In genomic region chr19:58229255-58229639, GRCh38 we compare ENCODE assay signal across 8 cellular contexts. TPM values are rescaled to one million over a fixed set of nuclear protein-coding genes. Genes with fewer than 3 reads are reported as not detected.
DNase-seq lines count a peak whose midpoint lies in the region; ATAC-seq and TF ChIP-seq lines count a peak whose summit lies in the region.

No MANE protein-coding gene starts in this region.

- DNase-seq in AG08396 (ENCODE audit: low spot score) (peak; percentile 50), GM23338 (ENCODE audit: low spot score) (peak; percentile 71), WTC11 (ENCODE audit: low spot score) (peak; percentile 60), epithelial cell of proximal tubule (ENCODE audit: low read depth) (no peak), myocyte (ENCODE audit: low read depth) (peak; percentile 37), aorta (no peak), NCI-H1417 treated with DMSO at 0.1 percent for 48 hours (lab: John Stamatoyannopoulos, UW) (no peak)

- H3K27ac ChIP-seq in GM23338 (ENCODE audit: low read depth) (peak overlapping the region; percentile 91; the same call in 1 of the 2 replicates), aorta (ENCODE audit: low read depth in 1 of 2, low read length in 2 of 2) (no peak overlapping the region)

- peak; percentile 67 for ATAC-seq in GM23338
- peak; percentile 68 for ATAC-seq in WTC11
- no peak for ATAC-seq in aorta (ENCODE audit: low FRiP score)
- no peak for ATAC-seq in HG03097 (IDR thresholded peaks at IDR 0.05; ENCODE audit: low FRiP score, unreplicated experiment)

- H3K4me3 Mint-ChIP-seq in GM23338 (peak overlapping the region; percentile 81), WTC11 (peak overlapping the region; percentile 92)

- peaks cover 56% of the 10 kb centered on the region for H3K36me3 Mint-ChIP-seq in GM23338 (ENCODE audit: low read depth)
- peaks cover 46% of the 10 kb centered on the region for H3K36me3 Mint-ChIP-seq in WTC11

- CTCF ChIA-PET in WTC11 (lab: Charles Lee): interaction anchor here (0.9 to 2.2 kb wide), 7 partner anchors 8 to 285 kb away, joined by 3 to 12 read pairs (median 5); partner anchors contain the start of genes ZNF8 and ZSCAN22

- peaks cover 40% of the 10 kb centered on the region for H3K36me3 ChIP-seq in GM23338 (ENCODE audit: insufficient read depth)
- peaks cover 0 to 8% of the 10 kb centered on the region in 2 donors for H3K36me3 ChIP-seq in aorta (ENCODE audit: control insufficient read depth in 1 of 2, insufficient read depth in 2 of 2, low read length in 1 of 2)

- peak overlapping the region; percentile 92 for H3K4me3 ChIP-seq in GM23338
- peak overlapping the region; percentile 91 for H3K4me3 ChIP-seq in epithelial cell of proximal tubule (ENCODE audit: low read depth, low read length)
- H3K4me3 ChIP-seq in aorta (ENCODE audit: low read length in 2 of 2): peak overlapping the region; percentile 51 to 83

- peak; percentile 35 to 56; a peak in 3 of 4 replicates for TF ChIP-seq CTCF in GM23338 (conservative IDR thresholded peaks at IDR 0.05; ENCODE audit: low read depth in 2 of 2)
- TF ChIP-seq CTCF in WTC11 (IDR thresholded peaks at IDR 0.05): no peak
- peak; percentile 40 for TF ChIP-seq CTCF in epithelial cell of proximal tubule (conservative IDR thresholded peaks at IDR 0.05; ENCODE audit: low read depth, low read length)

- H3K27me3 ChIP-seq in GM23338 (ENCODE audit: insufficient read depth): no peaks in the 10 kb centered on the region
- H3K27me3 ChIP-seq in aorta (ENCODE audit: control insufficient read depth in 1 of 2, insufficient read depth in 2 of 2, low read length in 1 of 2): no peaks in the 10 kb centered on the region

- H3K27ac Mint-ChIP-seq in GM23338 (peak overlapping the region; percentile 97), WTC11 (peak overlapping the region; percentile 89)

- H4K20me1 ChIP-seq in GM23338 (replicated peaks; ENCODE audit: insufficient read depth): peaks cover 33% of the 10 kb centered on the region

- peaks cover 9% of the 10 kb centered on the region for H3K9me3 Mint-ChIP-seq in GM23338
- H3K9me3 Mint-ChIP-seq in WTC11: peaks cover 9% of the 10 kb centered on the region

- H3K4me2 ChIP-seq in GM23338: peak overlapping the region; percentile 99

- POLR2A ChIA-PET in WTC11 (lab: Charles Lee): interaction anchor here (1.2 to 2.4 kb wide), 4 partner anchors 25 to 49 kb away, joined by 4 to 13 read pairs (median 5); no protein-coding TSS in a partner anchor

- H3K4me1 Mint-ChIP-seq in GM23338 (peaks cover 17% of the 10 kb centered on the region), WTC11 (peaks cover 22% of the 10 kb centered on the region)

- peaks cover 13% of the 10 kb centered on the region for H3K9me3 ChIP-seq in aorta (ENCODE audit: control insufficient read depth, low read length)

- intact Hi-C loops in aorta (cut with DNase I): no loop called here

- peaks cover 49% of the 10 kb centered on the region for H3K79me2 ChIP-seq in GM23338 (replicated peaks; ENCODE audit: insufficient read depth)

- H3F3A ChIP-seq in GM23338 (replicated peaks; ENCODE audit: low read depth): peaks cover 14% of the 10 kb centered on the region; the same call in 1 of the 2 replicates

- H3K4me1 ChIP-seq in GM23338 (ENCODE audit: insufficient read depth) (peaks cover 12% of the 10 kb centered on the region), aorta (ENCODE audit: control insufficient read depth in 1 of 2, insufficient read depth in 2 of 2, low read length in 2 of 2) (no peaks in the 10 kb centered on the region)

- 0 out of 2 replicates have a peak, but pooled peaks cover 3% of the 10 kb centered on the region for H3K9me2 ChIP-seq in GM23338 (ENCODE audit: insufficient read depth)

- 4 to 10% methylated on average over 12 to 13 of the region's 13 CpGs for WGBS in aorta, 2 donors

- H2AFZ ChIP-seq in GM23338: no peak overlapping the region

- H3K27me3 Mint-ChIP-seq in GM23338 (ENCODE audit: insufficient read depth, low read depth, poor library complexity) (peaks cover 16% of the 10 kb centered on the region), WTC11 (ENCODE audit: low read depth) (peaks cover 4% of the 10 kb centered on the region; the same call in 1 of the 2 replicates)

TF ChIP-seq in GM23338, 12 proteins besides CTCF, POLR2A, EP300 and RAD21 (continues in another document):
- TF ChIP-seq ZNF331 (CRISPR knock-in tag; IDR thresholded peaks at IDR 0.05; ENCODE audit: low read depth) (no peak), EZH2 (IDR thresholded peaks at IDR 0.05; ENCODE audit: low read depth, unreplicated experiment) (no peak), STAT1 (IDR thresholded peaks at IDR 0.05; ENCODE audit: unreplicated experiment) (no peak), ETS1 (IDR thresholded peaks at IDR 0.05) (no peak), ZNF114 (CRISPR knock-in tag; IDR thresholded peaks at IDR 0.05) (no peak)

TF ChIP-seq in WTC11, 78 proteins besides CTCF, POLR2A, EP300 and RAD21:
- TF ChIP-seq JAZF1 (CRISPR knock-in tag; IDR thresholded peaks at IDR 0.05): no peak
- TF ChIP-seq ERG (CRISPR knock-in tag; IDR thresholded peaks at IDR 0.05): no peak

RNA-seq across cellular contexts. Expression of gene ZNF544, which starts 0.5 kb away (rescaled TPM):
- 93.9 and 105 TPM in 2 replicates for total RNA-seq in GM23338 (2014; rRNA removed; shearing (Covaris generic))
- polyA plus RNA-seq in GM23338 (2016; fragmentation: Nextera tagmentation; extraction: Ambion mirVana) (27.7 and 29.4 TPM in 2 replicates), aorta (10 to 100 TPM; 11.2 to 15.4 TPM)
- total RNA-seq in WTC11 (2021) (52.8 to 63.8 TPM (median 59.2 TPM) in 3 replicates), epithelial cell of proximal tubule (54.5 and 58.9 TPM in 2 replicates), myocyte (30.2 and 39.2 TPM in 2 replicates), aorta (10 to 100 TPM; 16.5 to 26.2 TPM)
- 28.3 TPM for polyA plus RNA-seq in myocyte (2012)

RNA-seq across cellular contexts. Expression of gene ZNF274, which starts 46.4 kb away (rescaled TPM):
- 31.2 and 40.0 TPM in 2 replicates for total RNA-seq in GM23338 (2014; rRNA removed; shearing (Covaris generic))
- polyA plus RNA-seq in GM23338 (2016; fragmentation: Nextera tagmentation; extraction: Ambion mirVana): 17.5 and 19.9 TPM in 2 replicates
- total RNA-seq in WTC11 (2021): 25.4 to 28.8 TPM (median 27.5 TPM) in 3 replicates
- total RNA-seq in epithelial cell of proximal tubule: 23.6 and 24.7 TPM in 2 replicates
- total RNA-seq in myocyte: 13.8 and 15.2 TPM in 2 replicates
- 12.2 TPM for polyA plus RNA-seq in myocyte (2012)
- total RNA-seq in aorta: 10 to 100 TPM; 25.5 to 26.0 TPM
- 10 to 100 TPM in 1 of 2 donors, 1 to 10 TPM in 1; 4.1 to 14.6 TPM for polyA plus RNA-seq in aorta

RNA-seq across cellular contexts. Expression of gene ZNF8, which starts 49.5 kb away (rescaled TPM):
- total RNA-seq in GM23338 (2014; rRNA removed; shearing (Covaris generic)): 27.4 and 30.3 TPM in 2 replicates
- 4.3 and 4.7 TPM in 2 replicates for polyA plus RNA-seq in GM23338 (2016; fragmentation: Nextera tagmentation; extraction: Ambion mirVana)
- total RNA-seq in WTC11 (2021): 18.8 to 19.1 TPM (median 18.9 TPM) in 3 replicates
- total RNA-seq in epithelial cell of proximal tubule: 4.2 and 4.5 TPM in 2 replicates
- 7.6 and 8.0 TPM in 2 replicates for total RNA-seq in myocyte
- 3.4 TPM for polyA plus RNA-seq in myocyte (2012)
- 1 to 10 TPM; 5.9 to 7.8 TPM for total RNA-seq in aorta
- polyA plus RNA-seq in aorta: 1 to 10 TPM in 1 of 2 donors, under 1 TPM in 1; 0.38 to 1.9 TPM

Comparison
In these comparisons a context has a peak if more than half of its experiments do, and no peak if none do; other contexts are left out.
1. DNase-seq: peak in AG08396 (single experiment), GM23338 (single experiment), WTC11 (single experiment) and myocyte (single experiment); none in epithelial cell of proximal tubule (single experiment), aorta (0 of 2) and NCI-H1417 treated with DMSO at 0.1 percent for 48 hours (single experiment).
2. ATAC-seq: peak in GM23338 (single experiment) and WTC11 (single experiment); none in aorta (single experiment) and HG03097 (single experiment).
3. Peak in every context shown above with its lines, with median percentiles within 50 percentile points of each other: H3K4me3 ChIP-seq.